ENCODE assay signal across 1 cellular context in genomic region chr4:16169491-16169890, GRCh38.
TF ChIP-seq lines count a peak whose summit lies in the region.

No MANE protein-coding gene starts in this region.

TF ChIP-seq in WTC11, 78 proteins besides CTCF, POLR2A, EP300 and RAD21 (continued from another document):
- TF ChIP-seq ZNF281 (CRISPR knock-in tag; IDR thresholded peaks at IDR 0.05), result no peak
- TF ChIP-seq TEAD4 (CRISPR knock-in tag; IDR thresholded peaks at IDR 0.05), result no peak
